In genomic region chr3:13705702-13706280, GRCh38 we compare ENCODE assay signal across 22 cellular contexts.
DNase-seq lines count a peak whose midpoint lies in the region; ATAC-seq and TF ChIP-seq lines count a peak whose summit lies in the region.
"Had no signal": no experiment of that assay in that cellular context is flagged by ENCODE, and none has a peak within 500 bp of the region (broad histone marks: within the 10 kb centered on the region; RNA-seq: fewer than 3 reads in every experiment).

No MANE protein-coding gene starts in this region.

- H3K36me3 Mint-ChIP-seq in osteocyte (ENCODE audit: unreplicated experiment) = no peaks in the 10 kb centered on the region
- H3K36me3 Mint-ChIP-seq: stimulated activated effector memory CD8-positive, alpha-beta T cell treated with anti-CD3 and anti-CD28 coated beads, Interleukin-12 subunit alpha, Interleukin-12 subunit beta, amount 100 ng/mL, for 72 hours had no signal

- H3K27me3 ChIP-seq in left ventricle myocardium inferior (ENCODE audit: low read depth) (peaks cover 68% of the 10 kb centered on the region), vagina (no peaks in the 10 kb centered on the region)
- H3K27me3 ChIP-seq: colonic mucosa had no signal

- no peak for TF ChIP-seq POLR2A in vagina (IDR thresholded peaks at IDR 0.05)

- ATAC-seq in Right ventricle myocardium inferior = no peak
- no peak for ATAC-seq in GM21576 (IDR thresholded peaks at IDR 0.05; ENCODE audit: unreplicated experiment)
- ATAC-seq: stimulated activated effector memory CD8-positive, alpha-beta T cell treated with anti-CD3 and anti-CD28 coated beads, Interleukin-12 subunit alpha, Interleukin-12 subunit beta, amount 100 ng/mL, for 72 hours had no signal

- H3K4me1 ChIP-seq in left ventricle myocardium inferior (no peaks in the 10 kb centered on the region), vagina (no peaks in the 10 kb centered on the region)
- H3K4me1 ChIP-seq: colonic mucosa had no signal

- H3K9me3 ChIP-seq in left ventricle myocardium inferior (replicated peaks) (peaks cover 4% of the 10 kb centered on the region), vagina (no peaks in the 10 kb centered on the region)
- H3K9me3 ChIP-seq: colonic mucosa had no signal

- H3K9me3 Mint-ChIP-seq in osteocyte (ENCODE audit: unreplicated experiment) = peaks cover 66% of the 10 kb centered on the region

- H3K27ac ChIP-seq in left ventricle myocardium inferior (replicated peaks) (no peak overlapping the region), vagina (no peak overlapping the region)
- H3K27ac ChIP-seq: colonic mucosa, SK-N-MC had no signal

- intact Hi-C loops in left ventricle myocardium inferior (cut with micrococcal nuclease) (no loop called here), Right ventricle myocardium inferior (cut with DNase I) (no loop called here), vagina (cut with DNase I) (no loop called here)

- H3K27me3 Mint-ChIP-seq in osteocyte (ENCODE audit: unreplicated experiment) = no peaks in the 10 kb centered on the region
- H3K27me3 Mint-ChIP-seq: activated CD4-positive, alpha-beta T cell treated with anti-CD3 and anti-CD28 coated beads, Interleukin-2, amount 10 ng/mL, durations not matched to agents 24 days and 14 days had no signal

- H3K4me1 Mint-ChIP-seq in osteocyte (ENCODE audit: unreplicated experiment) = no peaks in the 10 kb centered on the region
- H3K4me1 Mint-ChIP-seq: activated CD4-positive, alpha-beta T cell treated with anti-CD3 and anti-CD28 coated beads, Interleukin-2, amount 10 ng/mL, durations not matched to agents 24 days and 14 days; stimulated activated effector memory CD8-positive, alpha-beta T cell treated with anti-CD3 and anti-CD28 coated beads, Interleukin-12 subunit alpha, Interleukin-12 subunit beta, amount 100 ng/mL, for 72 hours had no signal

- DNase-seq in left ventricle myocardium inferior (peak; percentile 3), Right ventricle myocardium inferior (ENCODE audit: missing footprints) (no peak), ecto neural progenitor cell (ENCODE audit: low spot score) (peak; percentile 14), osteocyte (ENCODE audit: extremely low spot score, unreplicated experiment) (peak; percentile 70), vagina (ENCODE audit: extremely low spot score in 2 of 2) (peak; percentile 62 to 94), T1000 (lab: John Stamatoyannopoulos, UW) (no peak), DMS79 (lab: John Stamatoyannopoulos, UW) (no peak)
- DNase-seq: activated CD4-positive, alpha-beta T cell treated with anti-CD3 and anti-CD28 coated beads, Interleukin-2, amount 10 ng/mL, durations not matched to agents 24 days and 14 days; colonic mucosa; DMS 273 treated with DMSO at 0.1 percent for 48 hours; H7; Kasumi-1; NCI-H1930; NCI-H226; NCI-H748 treated with DMSO at 0.1 percent for 48 hours; RPMI8226; stimulated activated CD4-positive, alpha-beta T cell treated with anti-CD3 and anti-CD28 coated beads, Interleukin-2, amount 100 ng/mL, for 48 hours had no signal

- TF ChIP-seq CTCF in left ventricle myocardium inferior (IDR thresholded peaks at IDR 0.05; ENCODE audit: borderline replicate concordance) (no peak), osteocyte (IDR thresholded peaks at IDR 0.05) (no peak), vagina (IDR thresholded peaks at IDR 0.05) (no peak)

- H3K4me3 Mint-ChIP-seq in osteocyte (ENCODE audit: unreplicated experiment) = no peak overlapping the region
- H3K4me3 Mint-ChIP-seq: activated CD4-positive, alpha-beta T cell treated with anti-CD3 and anti-CD28 coated beads, Interleukin-2, amount 10 ng/mL, durations not matched to agents 24 days and 14 days; CD4-positive, alpha-beta T cell; stimulated activated effector memory CD8-positive, alpha-beta T cell treated with anti-CD3 and anti-CD28 coated beads, Interleukin-12 subunit alpha, Interleukin-12 subunit beta, amount 100 ng/mL, for 72 hours; T-helper 1 cell treated with Interleukin-12 subunit alpha and Interleukin-12 subunit beta and Interleukin-4 antibody, amounts not matched to agents 30 μg/mL and 1 μg/mL, for 36 hours had no signal

- H3K4me3 ChIP-seq in left ventricle myocardium inferior (no peak overlapping the region), vagina (no peak overlapping the region)
- H3K4me3 ChIP-seq: colonic mucosa, SK-N-MC had no signal

- no peaks in the 10 kb centered on the region for H3K36me3 ChIP-seq in left ventricle myocardium inferior
- H3K36me3 ChIP-seq in vagina = no peaks in the 10 kb centered on the region
- H3K36me3 ChIP-seq: colonic mucosa had no signal

- H3K27ac Mint-ChIP-seq in osteocyte (ENCODE audit: unreplicated experiment) = no peak overlapping the region
- H3K27ac Mint-ChIP-seq: activated CD4-positive, alpha-beta T cell treated with anti-CD3 and anti-CD28 coated beads, Interleukin-2, amount 10 ng/mL, durations not matched to agents 24 days and 14 days; CD4-positive, alpha-beta T cell; stimulated activated effector memory CD8-positive, alpha-beta T cell treated with anti-CD3 and anti-CD28 coated beads, Interleukin-12 subunit alpha, Interleukin-12 subunit beta, amount 100 ng/mL, for 72 hours; T-helper 1 cell treated with Interleukin-12 subunit alpha and Interleukin-12 subunit beta and Interleukin-4 antibody, amounts not matched to agents 30 μg/mL and 1 μg/mL, for 36 hours had no signal

Comparison
In these comparisons a context has a peak if more than half of its experiments do, and no peak if none do; other contexts are left out.
1. DNase-seq: peak in left ventricle myocardium inferior (single experiment), ecto neural progenitor cell (single experiment), osteocyte (single experiment) and vagina (2 of 2); none in Right ventricle myocardium inferior (single experiment), T1000 (single experiment) and DMS79 (single experiment).